In the genomic region with DNA sequence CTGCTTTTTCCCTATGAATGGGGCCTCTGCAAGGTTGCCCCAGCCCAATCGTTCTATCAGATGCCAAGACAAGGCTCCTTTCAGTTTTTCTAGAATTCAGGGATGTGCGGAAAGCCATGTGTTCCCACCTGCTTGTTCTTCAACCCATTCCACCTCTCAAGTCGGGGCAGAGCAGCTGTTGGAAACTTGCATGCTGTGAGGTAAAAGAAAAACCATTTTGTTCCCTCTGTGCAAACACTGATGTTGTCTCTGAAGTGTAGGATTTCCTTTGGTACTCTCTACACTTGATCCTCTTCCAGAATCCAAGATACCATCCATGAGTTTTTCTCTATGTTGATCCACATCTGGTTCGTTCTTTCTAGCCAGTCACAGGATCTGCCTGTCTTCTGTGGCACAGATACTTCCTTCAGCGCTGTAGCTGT, we compare ENCODE assay signal across 9 cellular contexts. TPM values are rescaled to one million over a fixed set of nuclear protein-coding genes. Genes with fewer than 3 reads are reported as not detected.
DNase-seq lines count a peak whose midpoint lies in the region; TF ChIP-seq lines count a peak whose summit lies in the region.
"Had no signal": no experiment of that assay in that cellular context is flagged by ENCODE, and none has a peak within 500 bp of the region (broad histone marks: within the 10 kb centered on the region; RNA-seq: fewer than 3 reads in every experiment).

No MANE protein-coding gene starts in this region.

- peaks cover 91% of the 10 kb centered on the region for H3K4me1 ChIP-seq in SJSA1 (replicated peaks)
- H3K4me1 ChIP-seq in skeletal muscle satellite cell (ENCODE audit: control insufficient read depth, insufficient read depth, low read length), result peaks cover 84% of the 10 kb centered on the region

- H3K9ac ChIP-seq in skeletal muscle satellite cell (ENCODE audit: low read depth, low read length), result peak overlapping the region; percentile 70

- H3K27me3 ChIP-seq in SJSA1 (replicated peaks) (no peaks in the 10 kb centered on the region), skeletal muscle satellite cell (ENCODE audit: control insufficient read depth, insufficient read depth, low read length) (no peaks in the 10 kb centered on the region)

- DNase-seq in LNCaP clone FGC (ENCODE audit: low read depth) (peak; percentile 74), SJSA1 (ENCODE audit: low read depth in 1 of 2, low spot score in 2 of 2) (no peak), foreskin fibroblast (no peak), NK-92 (lab: John Stamatoyannopoulos, UW; ENCODE audit: unreplicated experiment) (no peak), SW480 (ENCODE audit: low spot score) (no peak), islet precursor cell (no peak), glomerular visceral epithelial cell (ENCODE audit: extremely low spot score) (no peak)
- DNase-seq: effector memory CD4-positive, alpha-beta T cell had no signal

- peak overlapping the region; percentile 70 for H3K4me2 ChIP-seq in skeletal muscle satellite cell (ENCODE audit: low read length)

- H3K4me3 ChIP-seq in LNCaP clone FGC (ENCODE audit: low read depth, low read length), result no peak overlapping the region
- H3K4me3 ChIP-seq in SJSA1, result no peak overlapping the region
- peak overlapping the region; percentile 2 to 40 for H3K4me3 ChIP-seq in foreskin fibroblast (ENCODE audit: low read depth in 1 of 2, low read length in 2 of 2)
- peak overlapping the region; percentile 56 for H3K4me3 ChIP-seq in skeletal muscle satellite cell (ENCODE audit: low read length)

- 0 out of 2 replicates have a peak overlapping the region, but pooled peaks have one; percentile 7 for H3K27ac ChIP-seq in SJSA1

- TF ChIP-seq CTCF in LNCaP clone FGC (IDR thresholded peaks at IDR 0.05; ENCODE audit: control insufficient read depth, extremely low read depth, insufficient read depth), result no peak
- no peak for TF ChIP-seq CTCF in foreskin fibroblast (IDR thresholded peaks at IDR 0.05; ENCODE audit: low read depth, low read length)

- H3K36me3 ChIP-seq in SJSA1 (peaks cover 49% of the 10 kb centered on the region), skeletal muscle satellite cell (ENCODE audit: insufficient read depth, low read length) (peaks cover 24% of the 10 kb centered on the region)

- H3K9me3 ChIP-seq in SJSA1 (replicated peaks) (no peaks in the 10 kb centered on the region), skeletal muscle satellite cell (replicated peaks; ENCODE audit: low read length) (no peaks in the 10 kb centered on the region)

RNA-seq across cellular contexts. Expression of gene IER5, which starts 7.3 kb away (rescaled TPM):
- total RNA-seq in SJSA1 (2014; rRNA removed; shearing (Covaris generic)), result 67.6 and 76.5 TPM in 2 replicates
- total RNA-seq in skeletal muscle satellite cell (2012; rRNA removed), result 15.0 and 15.3 TPM in 2 replicates

Comparison
In these comparisons a context has a peak if more than half of its experiments do, and no peak if none do; other contexts are left out.
1. H3K4me3 ChIP-seq: peak in foreskin fibroblast (2 of 2) and skeletal muscle satellite cell (single experiment); none in LNCaP clone FGC (single experiment) and SJSA1 (single experiment).